1 cellular context compared by ENCODE assay signal in the genomic region with DNA sequence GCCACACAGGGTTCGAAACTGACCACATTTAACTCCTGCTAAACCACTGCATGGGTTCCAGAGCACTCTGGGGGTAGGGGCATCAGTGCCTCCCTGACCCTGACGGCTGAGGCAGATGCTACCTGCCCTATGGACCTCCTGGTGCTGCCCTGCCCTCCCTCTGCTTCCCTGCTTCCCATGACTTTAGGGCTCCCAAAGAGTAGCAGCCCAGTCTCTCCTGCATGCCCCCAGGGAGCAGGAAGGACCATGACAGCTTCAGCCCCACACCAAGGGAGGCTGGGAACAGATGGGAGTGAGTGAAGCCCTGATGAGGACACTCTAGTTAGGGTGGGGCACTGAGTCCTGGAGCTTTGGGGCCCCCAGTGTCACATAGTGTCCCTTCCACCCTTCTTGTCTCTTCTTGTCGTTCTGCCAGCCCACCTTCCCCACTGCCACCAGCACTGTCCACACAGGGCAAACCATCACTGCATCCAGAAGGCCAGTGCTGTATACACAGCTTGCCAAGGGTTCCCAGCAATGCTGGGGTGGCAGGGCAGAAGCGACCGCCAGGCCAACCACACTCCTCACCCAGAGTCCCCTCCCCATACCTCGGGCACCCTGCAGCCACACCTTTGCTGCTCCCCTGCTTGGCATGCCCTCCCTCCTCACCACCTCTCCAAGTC.
TF ChIP-seq lines count a peak whose summit lies in the region.

No MANE protein-coding gene starts in this region.

TF ChIP-seq in IMR-90, 13 proteins besides CTCF, POLR2A, EP300 and RAD21:
- no peak for TF ChIP-seq SMC3 (IDR thresholded peaks at IDR 0.05; ENCODE audit: low read depth, low read length)
